12 cellular contexts compared by ENCODE assay signal in the genomic region with DNA sequence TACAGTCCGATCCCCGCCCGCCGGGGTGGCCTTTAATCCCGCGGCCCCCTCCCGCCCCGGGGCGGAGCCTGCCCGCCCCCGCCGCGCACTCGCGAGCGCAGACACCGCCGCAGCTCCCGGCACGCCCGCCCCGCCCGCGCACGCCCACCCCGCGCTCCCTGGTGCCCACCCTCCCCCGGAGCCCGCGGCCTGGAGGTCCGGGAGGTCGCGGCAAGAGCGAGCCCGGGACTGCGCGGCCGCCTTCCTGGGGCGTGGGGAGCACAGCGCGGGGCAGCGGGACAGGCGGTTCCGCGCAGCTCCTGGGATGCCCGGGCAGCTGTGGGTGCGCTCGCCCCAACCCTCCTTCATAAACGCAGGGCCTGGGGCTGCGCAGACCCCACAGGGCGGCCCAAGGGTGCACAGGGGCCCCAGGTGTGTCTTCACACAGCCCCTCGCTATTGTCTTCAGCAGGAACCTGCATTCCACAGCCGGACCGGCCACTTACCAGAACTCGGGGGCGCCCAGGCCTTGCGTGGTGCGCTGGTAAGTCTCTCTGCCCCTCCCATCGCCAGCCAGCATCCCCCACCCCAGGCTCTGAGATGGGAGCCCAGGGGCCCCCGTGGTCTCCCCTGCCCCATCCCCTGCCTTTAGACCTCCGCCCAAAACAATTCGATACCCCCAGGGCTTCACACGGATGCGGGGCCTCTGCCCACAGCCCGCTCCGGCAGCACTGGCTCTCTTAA. TPM values are rescaled to one million over a fixed set of nuclear protein-coding genes. Genes with fewer than 3 reads are reported as not detected.
DNase-seq lines count a peak whose midpoint lies in the region; ATAC-seq and TF ChIP-seq lines count a peak whose summit lies in the region.
"Had no signal": no experiment of that assay in that cellular context is flagged by ENCODE, and none has a peak within 500 bp of the region (broad histone marks: within the 10 kb centered on the region; RNA-seq: fewer than 3 reads in every experiment).

Gene SLC9A3 (minus strand): TSS at position 8 of the 722 bp plus-strand sequence.

- H3K27me3 Mint-ChIP-seq in activated naive CD4-positive, alpha-beta T cell treated with anti-CD3 and anti-CD28 coated beads, Interleukin-2, amount 50 U/mL, for 24 hours: peaks cover 37% of the 10 kb centered on the region

- TF ChIP-seq POLR2A in suprapubic skin (IDR thresholded peaks at IDR 0.05): no peak

- H3K9me3 ChIP-seq in ascending aorta (no peaks in the 10 kb centered on the region), mesodermal cell (ENCODE audit: control insufficient read depth, low read length) (no peaks in the 10 kb centered on the region), suprapubic skin (no peaks in the 10 kb centered on the region)

- intact Hi-C loops in ascending aorta (cut with DNase I): no loop called here

- peak within 1 kb of the TSS; percentile 63 for H3K4me3 Mint-ChIP-seq in activated naive CD4-positive, alpha-beta T cell treated with anti-CD3 and anti-CD28 coated beads, Interleukin-2, amount 50 U/mL, for 24 hours

- H3K27me3 ChIP-seq in ascending aorta (peaks cover 12% of the 10 kb centered on the region), suprapubic skin (peaks cover 96% of the 10 kb centered on the region)

- H3K36me3 ChIP-seq in ascending aorta: no peaks in the 10 kb centered on the region
- H3K36me3 ChIP-seq in mesodermal cell (ENCODE audit: control insufficient read depth, insufficient read depth, low read length): no peaks in the 10 kb centered on the region
- H3K36me3 ChIP-seq in suprapubic skin: no peaks in the 10 kb centered on the region

- H3K4me1 Mint-ChIP-seq in activated naive CD4-positive, alpha-beta T cell treated with anti-CD3 and anti-CD28 coated beads, Interleukin-2, amount 50 U/mL, for 24 hours: peaks cover 33% of the 10 kb centered on the region

- H3K4me3 ChIP-seq in ascending aorta (peak within 1 kb of the TSS; percentile 19 to 30), mesodermal cell (ENCODE audit: extremely low read depth, insufficient read depth, low read length, poor library complexity, severe bottlenecking) (peak within 1 kb of the TSS; percentile 21), suprapubic skin (peak within 1 kb of the TSS; percentile 33)

- no peaks in the 10 kb centered on the region for H3K36me3 Mint-ChIP-seq in activated naive CD4-positive, alpha-beta T cell treated with anti-CD3 and anti-CD28 coated beads, Interleukin-2, amount 50 U/mL, for 24 hours

- DNase-seq in activated naive CD4-positive, alpha-beta T cell (lab: John Stamatoyannopoulos, UW): no peak
- no peak for DNase-seq in ascending aorta (ENCODE audit: low spot score in 2 of 2)
- DNase-seq in suprapubic skin (ENCODE audit: low spot score in 2 of 2): no peak
- no peak for DNase-seq in hypothalamus (lab: John Stamatoyannopoulos, UW)
- DNase-seq in C1 segment of cervical spinal cord (lab: John Stamatoyannopoulos, UW): no peak
- DNase-seq: activated CD8-positive, alpha-beta memory T cell treated with anti-CD3 and anti-CD28 coated beads, Interleukin-2, amount 50 U/mL, for 48 hours; mesendoderm; NCI-H1694; T-helper 9 cell had no signal

- ATAC-seq in GM19397 (IDR thresholded peaks at IDR 0.05; ENCODE audit: unreplicated experiment): no peak

- no peak within 1 kb of the TSS for H3K27ac Mint-ChIP-seq in activated naive CD4-positive, alpha-beta T cell treated with anti-CD3 and anti-CD28 coated beads, Interleukin-2, amount 50 U/mL, for 24 hours

- TF ChIP-seq CTCF in ascending aorta (IDR thresholded peaks at IDR 0.05): no peak
- TF ChIP-seq CTCF in suprapubic skin (IDR thresholded peaks at IDR 0.05): no peak

- H3K27ac ChIP-seq in ascending aorta (no peak within 1 kb of the TSS), mesodermal cell (ENCODE audit: low read depth, low read length, severe bottlenecking) (no peak within 1 kb of the TSS), suprapubic skin (no peak within 1 kb of the TSS)

- WGBS in mesodermal cell (ENCODE audit: insufficient coverage in 2 of 2), 2 experiments: 10 to 20% methylated on average over 27 to 50 of the region's 66 CpGs
- 9% methylated on average over 7 of the region's 66 CpGs for WGBS in suprapubic skin

- H3K9me3 Mint-ChIP-seq in activated naive CD4-positive, alpha-beta T cell treated with anti-CD3 and anti-CD28 coated beads, Interleukin-2, amount 50 U/mL, for 24 hours: no peaks in the 10 kb centered on the region

- H3K4me1 ChIP-seq in ascending aorta (no peaks in the 10 kb centered on the region), mesodermal cell (ENCODE audit: control insufficient read depth, insufficient read depth, low read length, poor library complexity, severe bottlenecking) (peaks cover 13% of the 10 kb centered on the region), suprapubic skin (peaks cover 28% of the 10 kb centered on the region)

- TF ChIP-seq EP300 in suprapubic skin (IDR thresholded peaks at IDR 0.05): no peak

RNA-seq across cellular contexts. Expression of gene SLC9A3, which starts in this region (rescaled TPM):
- 9.9 TPM for total RNA-seq in ascending aorta
- 1.1 TPM for polyA plus RNA-seq in mesodermal cell (2013, experiment 1 of 2)
- 0.86 TPM for polyA plus RNA-seq in mesodermal cell (2013, experiment 2 of 2)
- 1 to 10 TPM; 3.7 to 5.9 (median 4.3) TPM for total RNA-seq in suprapubic skin
